18 cellular contexts compared by ENCODE assay signal in the genomic region with DNA sequence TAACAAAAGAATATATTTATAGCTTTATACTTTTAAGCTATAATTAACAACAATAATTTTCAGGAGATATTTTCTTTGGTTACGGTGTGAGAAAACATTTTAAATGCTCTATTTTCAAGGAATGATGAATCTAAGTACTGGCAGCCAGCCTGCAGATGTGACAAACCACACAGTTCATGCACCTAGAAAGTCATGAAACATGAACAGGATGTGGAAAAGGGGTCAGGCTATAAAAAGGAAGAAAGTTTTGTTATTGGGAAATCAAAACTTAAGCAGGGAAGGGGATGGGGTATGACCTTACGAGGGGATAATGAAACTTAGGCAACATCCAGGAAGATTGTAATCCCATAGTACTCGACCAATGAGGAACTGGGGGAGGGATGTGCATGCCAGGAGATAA.
"Had no signal": no experiment of that assay in that cellular context is flagged by ENCODE, and none has a peak within 500 bp of the region (broad histone marks: within the 10 kb centered on the region; RNA-seq: fewer than 3 reads in every experiment).

No MANE protein-coding gene starts in this region.

- H3K27me3 ChIP-seq: esophagus muscularis mucosa, heart right ventricle, upper lobe of left lung had no signal

- ATAC-seq: activated CD4-positive, CD25-positive, alpha-beta regulatory T cell treated with anti-CD3 and anti-CD28 coated beads, Interleukin-2, amount 50 U/mL, for 24 hours; activated CD8-positive, alpha-beta T cell treated with anti-CD3 and anti-CD28 coated beads, Interleukin-2, amount 10 ng/mL, durations not matched to agents 7 days and 5 days; activated naive CD4-positive, alpha-beta T cell treated with anti-CD3 and anti-CD28 coated beads, Interleukin-2, amount 50 U/mL, for 72 hours; heart right ventricle; left lobe of liver; naive thymus-derived CD4-positive, alpha-beta T cell; sciatic nerve had no signal

- H3K27ac ChIP-seq: coronary artery, esophagus muscularis mucosa, heart right ventricle, thoracic aorta, upper lobe of left lung had no signal

- H3K4me3 ChIP-seq: coronary artery, esophagus muscularis mucosa, heart right ventricle, lung, thoracic aorta, upper lobe of left lung had no signal

- DNase-seq: activated CD4-positive, alpha-beta T cell treated with anti-CD3 and anti-CD28 coated beads, Interleukin-2, amount 10 ng/mL, durations not matched to agents 7 days and 5 days; activated CD8-positive, alpha-beta T cell treated with anti-CD3 and anti-CD28 coated beads, Interleukin-2, amount 10 ng/mL, durations not matched to agents 7 days and 5 days; heart right ventricle; immature natural killer cell; naive thymus-derived CD4-positive, alpha-beta T cell; occipital lobe; stimulated activated CD4-positive, alpha-beta T cell treated with anti-CD3 and anti-CD28 coated beads, Interleukin-4, amount 100 ng/mL, for 24 hours; stimulated activated naive CD4-positive, alpha-beta T cell treated with Interleukin-2 at 50 U/mL for 16 hours; T-helper 9 cell; upper lobe of left lung had no signal

- H3K36me3 ChIP-seq: esophagus muscularis mucosa, heart right ventricle, thoracic aorta, upper lobe of left lung had no signal

- H3K9me3 ChIP-seq: upper lobe of left lung had no signal

- H3K4me1 ChIP-seq: esophagus muscularis mucosa, heart right ventricle, upper lobe of left lung had no signal
